ENCODE assay signal across 26 cellular contexts in genomic region chr14:78917462-78917861, GRCh38.
"Had no signal": no experiment of that assay in that cellular context is flagged by ENCODE, and none has a peak within 500 bp of the region (broad histone marks: within the 10 kb centered on the region; RNA-seq: fewer than 3 reads in every experiment).

No MANE protein-coding gene starts in this region.

- H3K4me1 Mint-ChIP-seq: activated CD4-positive, alpha-beta memory T cell treated with anti-CD3 and anti-CD28 coated beads, Interleukin-2, amount 10 ng/mL, durations not matched to agents 7 days and 5 days; activated CD4-positive, alpha-beta T cell treated with anti-CD3 and anti-CD28 coated beads for 36 hours; activated naive CD8-positive, alpha-beta T cell treated with anti-CD3 and anti-CD28 coated beads, Interleukin-2, amount 10 ng/mL, durations not matched to agents 7 days and 5 days; activated T-helper 17 cell treated with anti-CD3 and anti-CD28 coated beads, Interleukin-2, amount 50 U/mL, for 72 hours; T-cell had no signal

- DNase-seq: activated CD4-positive, alpha-beta memory T cell treated with anti-CD3 and anti-CD28 coated beads, Interleukin-2, amount 10 ng/mL, durations not matched to agents 7 days and 5 days; activated CD4-positive, alpha-beta T cell treated with anti-CD3 and anti-CD28 coated beads for 36 hours; activated CD4-positive, alpha-beta T cell treated with anti-CD3 and anti-CD28 coated beads, Interleukin-2, amount 50 U/mL, for 1 hour; activated naive CD4-positive, alpha-beta T cell treated with anti-CD3 and anti-CD28 coated beads, Interleukin-2, amount 50 U/mL, for 16 hours; activated naive CD8-positive, alpha-beta T cell treated with anti-CD3 and anti-CD28 coated beads, Interleukin-2, amount 10 ng/mL, durations not matched to agents 7 days and 5 days; activated T-cell treated with anti-CD3 and anti-CD28 coated beads for 4 hours; activated T-cell treated with anti-CD3 and anti-CD28 coated beads, Interleukin-2, amount 50 U/mL, for 48 hours; adrenal gland; anterior cingulate cortex; central memory CD4-positive, alpha-beta T cell; Karpas-422; NCI-H1048; NCI-H146; NCI-H187 treated with DMSO at 0.1 percent for 48 hours; NCI-H2107; NCI-H510A treated with DMSO at 0.1 percent for 48 hours; NCI-H748 treated with DMSO at 0.1 percent for 48 hours; SIG-M5; T-cell; T-helper 2 cell; T1000 had no signal

- H3K4me3 Mint-ChIP-seq: activated CD4-positive, alpha-beta memory T cell treated with anti-CD3 and anti-CD28 coated beads, Interleukin-2, amount 10 ng/mL, durations not matched to agents 7 days and 5 days; activated CD4-positive, alpha-beta T cell treated with anti-CD3 and anti-CD28 coated beads for 36 hours; activated naive CD8-positive, alpha-beta T cell treated with anti-CD3 and anti-CD28 coated beads, Interleukin-2, amount 10 ng/mL, durations not matched to agents 7 days and 5 days; activated T-helper 17 cell treated with anti-CD3 and anti-CD28 coated beads, Interleukin-2, amount 50 U/mL, for 72 hours; T-cell had no signal

- H3K9me3 ChIP-seq: adrenal gland had no signal

- H3K9me3 Mint-ChIP-seq: activated naive CD8-positive, alpha-beta T cell treated with anti-CD3 and anti-CD28 coated beads, Interleukin-2, amount 10 ng/mL, durations not matched to agents 7 days and 5 days had no signal

- H3K36me3 ChIP-seq: adrenal gland had no signal

- FAIRE-seq: bronchial epithelial cell, K562, TTC549 had no signal

- H3K4me1 ChIP-seq: adrenal gland had no signal

- H3K4me3 ChIP-seq: adrenal gland, K562, SK-N-MC had no signal

- H3K36me3 Mint-ChIP-seq: activated naive CD8-positive, alpha-beta T cell treated with anti-CD3 and anti-CD28 coated beads, Interleukin-2, amount 10 ng/mL, durations not matched to agents 7 days and 5 days; T-cell had no signal

- H3K27ac Mint-ChIP-seq: activated CD4-positive, alpha-beta memory T cell treated with anti-CD3 and anti-CD28 coated beads, Interleukin-2, amount 10 ng/mL, durations not matched to agents 7 days and 5 days; activated CD4-positive, alpha-beta T cell treated with anti-CD3 and anti-CD28 coated beads for 36 hours; activated naive CD8-positive, alpha-beta T cell treated with anti-CD3 and anti-CD28 coated beads, Interleukin-2, amount 10 ng/mL, durations not matched to agents 7 days and 5 days; activated T-helper 17 cell treated with anti-CD3 and anti-CD28 coated beads, Interleukin-2, amount 50 U/mL, for 72 hours; T-cell had no signal

- H3K27me3 Mint-ChIP-seq: activated CD4-positive, alpha-beta memory T cell treated with anti-CD3 and anti-CD28 coated beads, Interleukin-2, amount 10 ng/mL, durations not matched to agents 7 days and 5 days; activated naive CD8-positive, alpha-beta T cell treated with anti-CD3 and anti-CD28 coated beads, Interleukin-2, amount 10 ng/mL, durations not matched to agents 7 days and 5 days had no signal

- H3K27ac ChIP-seq: adrenal gland, SK-N-MC had no signal

- ATAC-seq: activated CD4-positive, alpha-beta T cell treated with anti-CD3 and anti-CD28 coated beads for 36 hours; activated T-helper 17 cell treated with anti-CD3 and anti-CD28 coated beads, Interleukin-2, amount 50 U/mL, for 72 hours; K562; T-cell had no signal

- H3K27me3 ChIP-seq: adrenal gland had no signal
